24 cellular contexts compared by ENCODE assay signal in genomic region chr18:70405051-70405450, GRCh38.
"Had no signal": no experiment of that assay in that cellular context is flagged by ENCODE, and none has a peak within 500 bp of the region (broad histone marks: within the 10 kb centered on the region; RNA-seq: fewer than 3 reads in every experiment).

No MANE protein-coding gene starts in this region.

- H3K9me3 Mint-ChIP-seq: activated CD4-positive, alpha-beta memory T cell treated with anti-CD3 and anti-CD28 coated beads for 36 hours; activated naive CD4-positive, alpha-beta T cell treated with anti-CD3 and anti-CD28 coated beads, Interleukin-2, amount 10 ng/mL, durations not matched to agents 7 days and 5 days; activated T-cell treated with anti-CD3 and anti-CD28 coated beads, Interleukin-2, amount 50 U/mL, for 72 hours; nephron; type B pancreatic cell had no signal

- H3K4me2 ChIP-seq: smooth muscle cell had no signal

- H3K27ac ChIP-seq: gastrocnemius medialis, heart left ventricle, sigmoid colon, thoracic aorta, vagina had no signal

- H3K4me3 ChIP-seq: gastrocnemius medialis, heart left ventricle, sigmoid colon, smooth muscle cell, thoracic aorta, vagina had no signal

- H3K36me3 ChIP-seq: gastrocnemius medialis, heart left ventricle, sigmoid colon, thoracic aorta, vagina had no signal

- ATAC-seq: activated T-cell treated with anti-CD3 and anti-CD28 coated beads, Interleukin-2, amount 50 U/mL, for 72 hours; gastrocnemius medialis; heart left ventricle; left colon; T-helper 17 cell had no signal

- H3K4me1 ChIP-seq: gastrocnemius medialis, sigmoid colon, vagina had no signal

- H3K27ac Mint-ChIP-seq: activated CD4-positive, alpha-beta memory T cell treated with anti-CD3 and anti-CD28 coated beads for 36 hours; activated naive CD4-positive, alpha-beta T cell treated with anti-CD3 and anti-CD28 coated beads, Interleukin-2, amount 10 ng/mL, durations not matched to agents 7 days and 5 days; activated T-cell treated with anti-CD3 and anti-CD28 coated beads, Interleukin-2, amount 50 U/mL, for 72 hours; nephron; T-helper 17 cell; type B pancreatic cell had no signal

- H3K27me3 ChIP-seq: gastrocnemius medialis, heart left ventricle, sigmoid colon, vagina had no signal

- FAIRE-seq: islet of Langerhans had no signal

- H3K9me3 ChIP-seq: gastrocnemius medialis, heart left ventricle, sigmoid colon, thoracic aorta, vagina had no signal

- DNase-seq: activated CD4-positive, alpha-beta memory T cell treated with anti-CD3 and anti-CD28 coated beads for 36 hours; activated CD4-positive, alpha-beta T cell treated with anti-CD3 and anti-CD28 coated beads for 48 hours; activated CD4-positive, CD25-positive, alpha-beta regulatory T cell; activated effector memory CD4-positive, alpha-beta T cell treated with Interleukin-2 at 50 U/mL for 16 hours; activated naive CD4-positive, alpha-beta T cell treated with anti-CD3 and anti-CD28 coated beads, Interleukin-2, amount 10 ng/mL, durations not matched to agents 7 days and 5 days; activated T-cell treated with anti-CD3 and anti-CD28 coated beads, Interleukin-2, amount 50 U/mL, for 72 hours; amygdala; caudate nucleus; dermis blood vessel endothelial cell; effector CD8-positive, alpha-beta T cell; gastrocnemius medialis; heart left ventricle; left colon; mesenchymal stem cell; sigmoid colon; stimulated activated CD4-positive, alpha-beta T cell treated with anti-CD3 and anti-CD28 coated beads, Interleukin-4, amount 100 ng/mL, for 1 hour; stimulated activated naive CD4-positive, alpha-beta T cell treated with Interleukin-2 at 50 U/mL for 16 hours; T-helper 17 cell had no signal

- H3K36me3 Mint-ChIP-seq: activated CD4-positive, alpha-beta memory T cell treated with anti-CD3 and anti-CD28 coated beads for 36 hours; activated naive CD4-positive, alpha-beta T cell treated with anti-CD3 and anti-CD28 coated beads, Interleukin-2, amount 10 ng/mL, durations not matched to agents 7 days and 5 days; type B pancreatic cell had no signal

- H3K27me3 Mint-ChIP-seq: activated naive CD4-positive, alpha-beta T cell treated with anti-CD3 and anti-CD28 coated beads, Interleukin-2, amount 10 ng/mL, durations not matched to agents 7 days and 5 days; type B pancreatic cell had no signal

- H3K4me3 Mint-ChIP-seq: activated CD4-positive, alpha-beta memory T cell treated with anti-CD3 and anti-CD28 coated beads for 36 hours; activated naive CD4-positive, alpha-beta T cell treated with anti-CD3 and anti-CD28 coated beads, Interleukin-2, amount 10 ng/mL, durations not matched to agents 7 days and 5 days; activated T-cell treated with anti-CD3 and anti-CD28 coated beads, Interleukin-2, amount 50 U/mL, for 72 hours; nephron; T-helper 17 cell; type B pancreatic cell had no signal

- H3K4me1 Mint-ChIP-seq: activated naive CD4-positive, alpha-beta T cell treated with anti-CD3 and anti-CD28 coated beads, Interleukin-2, amount 10 ng/mL, durations not matched to agents 7 days and 5 days; nephron; T-helper 17 cell had no signal
